1 cellular context compared by ENCODE assay signal in genomic region chrX:110316351-110317078, GRCh38.
TF ChIP-seq lines count a peak whose summit lies in the region.

No MANE protein-coding gene starts in this region.

TF ChIP-seq in A549, 52 proteins besides CTCF, POLR2A, EP300 and RAD21 (continued from another document):
- TF ChIP-seq ZFP36 (IDR thresholded peaks at IDR 0.05; ENCODE audit: borderline replicate concordance, partially characterized antibody) (no peak), HES2 (IDR thresholded peaks at IDR 0.05) (no peak), RNF2 (IDR thresholded peaks at IDR 0.05; ENCODE audit: borderline replicate concordance, low read depth) (no peak), SREBF2 (IDR thresholded peaks at IDR 0.05) (no peak), MAX (IDR thresholded peaks at IDR 0.05) (no peak), CHD2 (IDR thresholded peaks at IDR 0.05; ENCODE audit: low read length, partially characterized antibody) (no peak), CBX8 (IDR thresholded peaks at IDR 0.05) (no peak)
